ENCODE assay signal across 20 cellular contexts in the genomic region with DNA sequence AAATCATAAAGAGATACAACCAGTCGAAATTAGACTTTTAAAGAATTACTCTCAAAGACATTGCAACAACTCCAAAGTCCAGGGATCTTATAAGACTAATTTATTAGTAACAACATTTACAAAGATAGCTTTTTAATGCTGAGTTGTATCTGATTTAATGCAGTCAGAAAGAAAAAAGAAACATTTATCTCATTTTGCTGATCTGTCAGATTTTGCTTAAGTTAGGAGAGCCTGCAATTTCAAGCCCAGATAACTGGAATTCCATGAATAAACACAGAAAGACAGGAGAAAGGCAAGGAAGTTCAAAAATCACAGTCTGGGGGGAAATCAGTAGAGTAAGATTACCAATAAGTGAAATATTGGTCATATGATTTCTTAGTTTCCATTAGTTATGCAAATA. TPM values are rescaled to one million over a fixed set of nuclear protein-coding genes. Genes with fewer than 3 reads are reported as not detected.
DNase-seq lines count a peak whose midpoint lies in the region; ATAC-seq and TF ChIP-seq lines count a peak whose summit lies in the region.
"Had no signal": no experiment of that assay in that cellular context is flagged by ENCODE, and none has a peak within 500 bp of the region (broad histone marks: within the 10 kb centered on the region; RNA-seq: fewer than 3 reads in every experiment).

No MANE protein-coding gene starts in this region.

- no peak overlapping the region for H3K4me3 Mint-ChIP-seq in CD4-positive, CD25-positive, alpha-beta regulatory T cell
- no peak overlapping the region for H3K4me3 Mint-ChIP-seq in CD4-positive, alpha-beta memory T cell
- no peak overlapping the region for H3K4me3 Mint-ChIP-seq in immature natural killer cell
- H3K4me3 Mint-ChIP-seq in neural progenitor cell = no peak overlapping the region
- H3K4me3 Mint-ChIP-seq: B cell had no signal

- DNase-seq in CD4-positive, CD25-positive, alpha-beta regulatory T cell = no peak
- no peak for DNase-seq in CD4-positive, alpha-beta memory T cell
- DNase-seq in immature natural killer cell (no peak), tibial nerve (ENCODE audit: low spot score in 2 of 2) (no peak), NCI-H1092 (lab: John Stamatoyannopoulos, UW) (no peak), NCI-H2029 (lab: John Stamatoyannopoulos, UW) (no peak), neural progenitor cell (ENCODE audit: low spot score) (no peak)
- DNase-seq: DMS153, DND-41, Karpas-422, NCI-H1092 treated with DMSO at 0.1 percent for 48 hours, NCI-H146, NCI-H1930, NCI-H69, Right ventricle myocardium superior, RPMI8226 had no signal

- POLR2A ChIA-PET in CD4-positive, alpha-beta memory T cell (lab: Charles Lee; ENCODE audit: partially characterized antibody) = interaction anchor here (1.3 to 1.7 kb wide), 2 partner anchors 8 to 37 kb away, joined by 3 to 4 read pairs; no protein-coding TSS in a partner anchor

- no peaks in the 10 kb centered on the region for H3K27me3 ChIP-seq in CD4-positive, CD25-positive, alpha-beta regulatory T cell (ENCODE audit: control insufficient read depth, insufficient read depth, low read length)
- H3K27me3 ChIP-seq in CD4-positive, alpha-beta memory T cell (ENCODE audit: insufficient read depth, low read length) = no peaks in the 10 kb centered on the region
- no peaks in the 10 kb centered on the region for H3K27me3 ChIP-seq in tibial nerve
- H3K27me3 ChIP-seq in neural progenitor cell = peaks cover 35% of the 10 kb centered on the region
- H3K27me3 ChIP-seq: SJSA1 had no signal

- no peaks in the 10 kb centered on the region for H3K9me3 Mint-ChIP-seq in CD4-positive, CD25-positive, alpha-beta regulatory T cell
- no peaks in the 10 kb centered on the region for H3K9me3 Mint-ChIP-seq in CD4-positive, alpha-beta memory T cell
- H3K9me3 Mint-ChIP-seq in immature natural killer cell (no peaks in the 10 kb centered on the region), neural progenitor cell (no peaks in the 10 kb centered on the region)

- 48 to 64% methylated on average over 1 of the region's 1 CpG for WGBS in tibial nerve, 2 donors

- no peak for TF ChIP-seq POLR2A in tibial nerve (IDR thresholded peaks at IDR 0.05)

- H3K9me3 ChIP-seq in CD4-positive, CD25-positive, alpha-beta regulatory T cell (ENCODE audit: control insufficient read depth in 2 of 2, low read length in 2 of 2) = no peaks in the 10 kb centered on the region
- H3K9me3 ChIP-seq in CD4-positive, alpha-beta memory T cell (ENCODE audit: control insufficient read depth in 1 of 2, low read length in 2 of 2) = no peaks in the 10 kb centered on the region
- H3K9me3 ChIP-seq in tibial nerve (no peaks in the 10 kb centered on the region), neural progenitor cell (ENCODE audit: low read depth) (no peaks in the 10 kb centered on the region)
- H3K9me3 ChIP-seq: SJSA1 had no signal

- intact Hi-C loops in CD4-positive, alpha-beta memory T cell (cut with micrococcal nuclease) = no loop called here

- no peak overlapping the region for H3K9ac ChIP-seq in neural progenitor cell

- ATAC-seq in CD4-positive, CD25-positive, alpha-beta regulatory T cell (ENCODE audit: low read depth in 2 of 2) = no peak
- ATAC-seq: HCT116 had no signal

- TF ChIP-seq CTCF in tibial nerve (IDR thresholded peaks at IDR 0.05) = no peak
- no peak for TF ChIP-seq CTCF in neural progenitor cell (IDR thresholded peaks at IDR 0.05)

- peaks cover 12% of the 10 kb centered on the region for H3K4me1 ChIP-seq in CD4-positive, CD25-positive, alpha-beta regulatory T cell (ENCODE audit: control insufficient read depth, insufficient read depth, low read length, poor library complexity, severe bottlenecking)
- H3K4me1 ChIP-seq in CD4-positive, alpha-beta memory T cell (ENCODE audit: insufficient read depth, low read length) = peaks cover 20% of the 10 kb centered on the region
- H3K4me1 ChIP-seq in tibial nerve (peaks cover 0 to 45% (median 7%) of the 10 kb centered on the region in 4 donors), neural progenitor cell (no peaks in the 10 kb centered on the region)

- no peaks in the 10 kb centered on the region for H3F3A ChIP-seq in neural progenitor cell (ENCODE audit: low read depth)

- peaks cover 24% of the 10 kb centered on the region for H3K36me3 ChIP-seq in CD4-positive, CD25-positive, alpha-beta regulatory T cell (ENCODE audit: control insufficient read depth, insufficient read depth, low read length)
- H3K36me3 ChIP-seq in CD4-positive, alpha-beta memory T cell (ENCODE audit: insufficient read depth, low read length) = peaks cover 4% of the 10 kb centered on the region
- H3K36me3 ChIP-seq in tibial nerve (peaks cover 0 to 30% (median 0%) of the 10 kb centered on the region in 3 donors), neural progenitor cell (no peaks in the 10 kb centered on the region)

- no peaks in the 10 kb centered on the region for H3K27me3 Mint-ChIP-seq in CD4-positive, CD25-positive, alpha-beta regulatory T cell
- no peaks in the 10 kb centered on the region for H3K27me3 Mint-ChIP-seq in CD4-positive, alpha-beta memory T cell
- H3K27me3 Mint-ChIP-seq in immature natural killer cell (ENCODE audit: low read depth in 3 of 3) (peaks cover 0 to 2% (median 0%) of the 10 kb centered on the region in 3 donors), neural progenitor cell (ENCODE audit: insufficient read depth, low read depth) (peaks cover 23% of the 10 kb centered on the region)
- H3K27me3 Mint-ChIP-seq: B cell had no signal

- H3K4me2 ChIP-seq in neural progenitor cell = no peak overlapping the region

- peaks cover 27% of the 10 kb centered on the region for H3K36me3 Mint-ChIP-seq in CD4-positive, CD25-positive, alpha-beta regulatory T cell
- H3K36me3 Mint-ChIP-seq in CD4-positive, alpha-beta memory T cell = peaks cover 19 to 37% of the 10 kb centered on the region in 2 donors
- H3K36me3 Mint-ChIP-seq in immature natural killer cell = peaks cover 0 to 23% (median 15%) of the 10 kb centered on the region in 3 donors
- H3K36me3 Mint-ChIP-seq in neural progenitor cell = no peaks in the 10 kb centered on the region

- H2AFZ ChIP-seq in neural progenitor cell (replicated peaks) = no peak overlapping the region

- H3K27ac Mint-ChIP-seq in CD4-positive, CD25-positive, alpha-beta regulatory T cell = peak overlapping the region in 1 of 3 donors; percentile 57
- peak overlapping the region in 4 of 7 donors; percentile 12 to 67 (median 48) for H3K27ac Mint-ChIP-seq in CD4-positive, alpha-beta memory T cell
- H3K27ac Mint-ChIP-seq in immature natural killer cell = peak overlapping the region in 5 of 6 donors; percentile 20 to 78 (median 54)
- H3K27ac Mint-ChIP-seq in neural progenitor cell = no peak overlapping the region
- H3K27ac Mint-ChIP-seq: B cell had no signal

- CTCF ChIA-PET in CD4-positive, alpha-beta memory T cell (lab: Charles Lee; ENCODE audit: partially characterized antibody) = interaction anchor here (1.7 kb wide), 1 partner anchor 37 kb away, joined by 4 read pairs; no protein-coding TSS in a partner anchor

- peak overlapping the region; percentile 24 for H3K27ac ChIP-seq in CD4-positive, CD25-positive, alpha-beta regulatory T cell (ENCODE audit: insufficient read depth, low read length, poor library complexity, severe bottlenecking)
- H3K27ac ChIP-seq in CD4-positive, alpha-beta memory T cell (ENCODE audit: low read depth, low read length) = no peak overlapping the region
- H3K27ac ChIP-seq in tibial nerve (peak overlapping the region in 3 of 4 donors; percentile 16 to 41 (median 30)), neural progenitor cell (no peak overlapping the region)
- H3K27ac ChIP-seq: C4-2B, SJSA1 had no signal

- H3K4me1 Mint-ChIP-seq in CD4-positive, CD25-positive, alpha-beta regulatory T cell = peaks cover 21 to 35% (median 27%) of the 10 kb centered on the region in 4 donors
- peaks cover 18 to 35% (median 26%) of the 10 kb centered on the region in 4 donors for H3K4me1 Mint-ChIP-seq in CD4-positive, alpha-beta memory T cell
- H3K4me1 Mint-ChIP-seq in immature natural killer cell (peaks cover 21% of the 10 kb centered on the region in 2 donors), neural progenitor cell (peaks cover 4% of the 10 kb centered on the region)

- no peak overlapping the region for H3K4me3 ChIP-seq in CD4-positive, CD25-positive, alpha-beta regulatory T cell (ENCODE audit: low read depth, low read length)
- no peak overlapping the region for H3K4me3 ChIP-seq in CD4-positive, alpha-beta memory T cell (ENCODE audit: low read length in 2 of 2)
- H3K4me3 ChIP-seq in tibial nerve (no peak overlapping the region), neural progenitor cell (no peak overlapping the region)
- H3K4me3 ChIP-seq: SJSA1 had no signal

- no peaks in the 10 kb centered on the region for H4K20me1 ChIP-seq in neural progenitor cell (ENCODE audit: low read depth)

- no peak for TF ChIP-seq EP300 in tibial nerve (IDR thresholded peaks at IDR 0.05)

- no peaks in the 10 kb centered on the region for H3K79me2 ChIP-seq in neural progenitor cell (ENCODE audit: low read depth)

RNA-seq across cellular contexts. Expression of a gene that starts 22.9 kb away (rescaled TPM):
- total RNA-seq in CD4-positive, CD25-positive, alpha-beta regulatory T cell = 61.9 TPM
- 10 to 100 TPM; 10.1 to 18.0 (median 11.2) TPM for polyA plus RNA-seq in CD4-positive, CD25-positive, alpha-beta regulatory T cell
- total RNA-seq in CD4-positive, alpha-beta memory T cell = 10 to 100 TPM; 72.4 to 74.2 TPM
- 10 to 100 TPM in 1 of 2 donors, 1 to 10 TPM in 1; 6.6 to 13.6 TPM for polyA plus RNA-seq in CD4-positive, alpha-beta memory T cell
- 10 to 100 TPM in 1 of 3 donors, 1 to 10 TPM in 2; 1.8 to 12.6 (median 7.0) TPM for polyA plus RNA-seq in immature natural killer cell
- total RNA-seq in tibial nerve = 10 to 100 TPM; 46.3 to 55.8 (median 51.1) TPM
- 0.02 and 0.71 TPM in 2 replicates for total RNA-seq in neural progenitor cell (ENCODE audit: low replicate concordance)

Comparison
In these comparisons a context has a peak if more than half of its experiments do, and no peak if none do; other contexts are left out.
1. H3K27ac ChIP-seq: peak in CD4-positive, CD25-positive, alpha-beta regulatory T cell (single experiment) and tibial nerve (3 of 4); none in CD4-positive, alpha-beta memory T cell (single experiment) and neural progenitor cell (single experiment).
2. RNA of a gene that starts 22.9 kb away (total RNA-seq): 72.4 to 74.2 TPM in CD4-positive, alpha-beta memory T cell, 61.9 TPM in CD4-positive, CD25-positive, alpha-beta regulatory T cell (single experiment) and 46.3 to 55.8 TPM in tibial nerve; 0.02 to 0.71 TPM in neural progenitor cell; every median in the first group is over 10 times any median in the second.